In genomic region chr12:873954-874353, GRCh38 we compare ENCODE assay signal across 16 cellular contexts.
A peak's percentile ranks its signal among the peaks of the same experiment; 100 is the strongest.
DNase-seq lines count a peak whose midpoint lies in the region; ATAC-seq and TF ChIP-seq lines count a peak whose summit lies in the region.
"Had no signal": no experiment of that assay in that cellular context is flagged by ENCODE, and none has a peak within 500 bp of the region (broad histone marks: within the 10 kb centered on the region; RNA-seq: fewer than 3 reads in every experiment).

No MANE protein-coding gene starts in this region.

- H3K9me3 Mint-ChIP-seq in activated T-cell treated with anti-CD3 and anti-CD28 coated beads, Interleukin-2, amount 50 U/mL, for 72 hours = no peaks in the 10 kb centered on the region
- H3K9me3 Mint-ChIP-seq: activated B cell treated with CpG ODN at 0.5 μM for 24 hours; neural crest cell; stimulated activated naive CD8-positive, alpha-beta T cell treated with anti-CD3 and anti-CD28 coated beads, Interleukin-15, Interleukin-2, amounts not matched to agents 100 ng/mL and 50 ng/mL, for 24 hours had no signal

- no peaks in the 10 kb centered on the region for H3K4me1 Mint-ChIP-seq in activated T-cell treated with anti-CD3 and anti-CD28 coated beads, Interleukin-2, amount 50 U/mL, for 72 hours (ENCODE audit: low read depth)
- H3K4me1 Mint-ChIP-seq: activated B cell treated with CpG ODN at 0.5 μM for 24 hours, neural crest cell had no signal

- CTCF ChIA-PET in RWPE1 (lab: Yijun Ruan, JAX) = interaction anchor here (0.6 kb wide), 1 partner anchor 56 kb away, joined by 5 read pairs; no protein-coding TSS in a partner anchor

- H3K4me3 Mint-ChIP-seq in activated T-cell treated with anti-CD3 and anti-CD28 coated beads, Interleukin-2, amount 50 U/mL, for 72 hours = no peak overlapping the region
- H3K4me3 Mint-ChIP-seq: activated B cell treated with CpG ODN at 0.5 μM for 24 hours; neural crest cell; stimulated activated naive CD8-positive, alpha-beta T cell treated with anti-CD3 and anti-CD28 coated beads, Interleukin-15, Interleukin-2, amounts not matched to agents 100 ng/mL and 50 ng/mL, for 24 hours had no signal

- no peak overlapping the region for H3K4me3 ChIP-seq in fibroblast of mammary gland (ENCODE audit: control insufficient read depth, low read depth, low read length)

- no peak for TF ChIP-seq CTCF in RWPE1 (conservative IDR thresholded peaks at IDR 0.05; ENCODE audit: low read depth)
- no peak for TF ChIP-seq CTCF in fibroblast of mammary gland (conservative IDR thresholded peaks at IDR 0.05; ENCODE audit: control insufficient read depth, insufficient read depth, low read depth, low read length)

- ATAC-seq in activated T-cell treated with anti-CD3 and anti-CD28 coated beads, Interleukin-2, amount 50 U/mL, for 72 hours (replicated peaks in 1 of 2) = peak; percentile 57 to 72
- peak; percentile 66 for ATAC-seq in stimulated activated naive CD8-positive, alpha-beta T cell treated with anti-CD3 and anti-CD28 coated beads, Interleukin-15, Interleukin-2, amounts not matched to agents 100 U/mL and 50 U/mL, for 24 hours
- ATAC-seq: HCT116 had no signal

- POLR2A ChIA-PET in RWPE1 (lab: Yijun Ruan, JAX; ENCODE audit: low non-redundant PET) = no interaction called here

- no peak for DNase-seq in activated T-cell treated with anti-CD3 and anti-CD28 coated beads, Interleukin-2, amount 50 U/mL, for 72 hours
- DNase-seq in activated T-cell treated with anti-CD3 and anti-CD28 coated beads, Interleukin-2, amount 50 U/mL, for 1 hour = no peak
- DNase-seq in RWPE1 (ENCODE audit: low spot score) (peak; percentile 3), fibroblast of mammary gland (ENCODE audit: low read depth) (peak; percentile 22), Ammon's horn (ENCODE audit: low spot score) (no peak), D341Med (ENCODE audit: low spot score) (no peak), AML-193 (lab: John Stamatoyannopoulos, UW) (no peak)
- no peak for DNase-seq in stimulated activated naive CD8-positive, alpha-beta T cell treated with anti-CD3 and anti-CD28 coated beads, Interleukin-15, Interleukin-2, amounts not matched to agents 100 U/mL and 50 U/mL, for 24 hours
- DNase-seq: activated B cell treated with CpG ODN at 0.5 μM for 24 hours, NCI-H1694 treated with DMSO at 0.1 percent for 48 hours, NCI-H524 treated with DMSO at 0.1 percent for 48 hours, OCI-M1, SW 1271 had no signal

- peaks cover 1 to 3% of the 10 kb centered on the region in 2 donors for H3K36me3 Mint-ChIP-seq in activated T-cell treated with anti-CD3 and anti-CD28 coated beads, Interleukin-2, amount 50 U/mL, for 72 hours (ENCODE audit: insufficient read depth in 2 of 2)

- no peak overlapping the region for H3K27ac ChIP-seq in RWPE1

- no peaks in the 10 kb centered on the region for H3K27me3 Mint-ChIP-seq in activated T-cell treated with anti-CD3 and anti-CD28 coated beads, Interleukin-2, amount 50 U/mL, for 72 hours (ENCODE audit: low read depth)
- H3K27me3 Mint-ChIP-seq: activated B cell treated with CpG ODN at 0.5 μM for 24 hours; stimulated activated naive CD8-positive, alpha-beta T cell treated with anti-CD3 and anti-CD28 coated beads, Interleukin-15, Interleukin-2, amounts not matched to agents 100 ng/mL and 50 ng/mL, for 24 hours had no signal

- H3K27ac Mint-ChIP-seq in activated T-cell treated with anti-CD3 and anti-CD28 coated beads, Interleukin-2, amount 50 U/mL, for 72 hours = no peak overlapping the region
- H3K27ac Mint-ChIP-seq: activated B cell treated with CpG ODN at 0.5 μM for 24 hours; stimulated activated naive CD8-positive, alpha-beta T cell treated with anti-CD3 and anti-CD28 coated beads, Interleukin-15, Interleukin-2, amounts not matched to agents 100 ng/mL and 50 ng/mL, for 24 hours had no signal

Comparison
In these comparisons a context has a peak if more than half of its experiments do, and no peak if none do; other contexts are left out.
1. DNase-seq: peak in RWPE1 (single experiment) and fibroblast of mammary gland (single experiment); none in activated T-cell treated with anti-CD3 and anti-CD28 coated beads, Interleukin-2, amount 50 U/mL, for 72 hours (0 of 2), activated T-cell treated with anti-CD3 and anti-CD28 coated beads, Interleukin-2, amount 50 U/mL, for 1 hour (single experiment), stimulated activated naive CD8-positive, alpha-beta T cell treated with anti-CD3 and anti-CD28 coated beads, Interleukin-15, Interleukin-2, amounts not matched to agents 100 U/mL and 50 U/mL, for 24 hours (single experiment), Ammon's horn (single experiment), D341Med (single experiment) and AML-193 (0 of 2).